ENCODE assay signal across 1 cellular context in genomic region chr1:55070765-55071164, GRCh38.
A peak's percentile ranks its signal among the peaks of the same experiment; 100 is the strongest.
TF ChIP-seq lines count a peak whose summit lies in the region.

No MANE protein-coding gene starts in this region.

TF ChIP-seq in HepG2, 621 proteins besides CTCF, POLR2A, EP300 and RAD21:
- TF ChIP-seq, protein P1, sequence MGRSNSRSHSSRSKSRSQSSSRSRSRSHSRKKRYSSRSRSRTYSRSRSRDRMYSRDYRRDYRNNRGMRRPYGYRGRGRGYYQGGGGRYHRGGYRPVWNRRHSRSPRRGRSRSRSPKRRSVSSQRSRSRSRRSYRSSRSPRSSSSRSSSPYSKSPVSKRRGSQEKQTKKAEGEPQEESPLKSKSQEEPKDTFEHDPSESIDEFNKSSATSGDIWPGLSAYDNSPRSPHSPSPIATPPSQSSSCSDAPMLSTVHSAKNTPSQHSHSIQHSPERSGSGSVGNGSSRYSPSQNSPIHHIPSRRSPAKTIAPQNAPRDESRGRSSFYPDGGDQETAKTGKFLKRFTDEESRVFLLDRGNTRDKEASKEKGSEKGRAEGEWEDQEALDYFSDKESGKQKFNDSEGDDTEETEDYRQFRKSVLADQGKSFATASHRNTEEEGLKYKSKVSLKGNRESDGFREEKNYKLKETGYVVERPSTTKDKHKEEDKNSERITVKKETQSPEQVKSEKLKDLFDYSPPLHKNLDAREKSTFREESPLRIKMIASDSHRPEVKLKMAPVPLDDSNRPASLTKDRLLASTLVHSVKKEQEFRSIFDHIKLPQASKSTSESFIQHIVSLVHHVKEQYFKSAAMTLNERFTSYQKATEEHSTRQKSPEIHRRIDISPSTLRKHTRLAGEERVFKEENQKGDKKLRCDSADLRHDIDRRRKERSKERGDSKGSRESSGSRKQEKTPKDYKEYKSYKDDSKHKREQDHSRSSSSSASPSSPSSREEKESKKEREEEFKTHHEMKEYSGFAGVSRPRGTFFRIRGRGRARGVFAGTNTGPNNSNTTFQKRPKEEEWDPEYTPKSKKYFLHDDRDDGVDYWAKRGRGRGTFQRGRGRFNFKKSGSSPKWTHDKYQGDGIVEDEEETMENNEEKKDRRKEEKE (IDR thresholded peaks at IDR 0.05) = no peak
- no peak for TF ChIP-seq ATRX (CRISPR knock-in tag; IDR thresholded peaks at IDR 0.05; ENCODE audit: borderline replicate concordance)
- TF ChIP-seq ZNF7 (CRISPR knock-in tag; IDR thresholded peaks at IDR 0.05) = peak; percentile 60; the same call in 1 of the 2 replicates
TF ChIP-seq in HepG2: peak in this region for 1.
